ENCODE assay signal across 11 cellular contexts in genomic region chrX:131626681-131627296, GRCh38.
DNase-seq lines count a peak whose midpoint lies in the region; ATAC-seq and TF ChIP-seq lines count a peak whose summit lies in the region.
"Had no signal": no experiment of that assay in that cellular context is flagged by ENCODE, and none has a peak within 500 bp of the region (broad histone marks: within the 10 kb centered on the region; RNA-seq: fewer than 3 reads in every experiment).

No MANE protein-coding gene starts in this region.

- no peaks in the 10 kb centered on the region for H3K4me1 Mint-ChIP-seq in nephron progenitor cell

- peak overlapping the region; percentile 15 for H3K27ac Mint-ChIP-seq in nephron progenitor cell
- H3K27ac Mint-ChIP-seq: effector memory CD8-positive, alpha-beta T cell had no signal

- no peak overlapping the region for H3K4me3 Mint-ChIP-seq in nephron progenitor cell
- H3K4me3 Mint-ChIP-seq: effector memory CD8-positive, alpha-beta T cell had no signal

- no peaks in the 10 kb centered on the region for H3K36me3 Mint-ChIP-seq in nephron progenitor cell (ENCODE audit: low read depth)

- no peak for ATAC-seq in HG03039 (IDR thresholded peaks at IDR 0.05; ENCODE audit: unreplicated experiment)
- ATAC-seq: effector memory CD8-positive, alpha-beta T cell had no signal

- in situ Hi-C loops in GM13976 (cut with MboI; ENCODE audit: low sequenced_read_pairs, unreplicated experiment), result loop anchor here (25.0 kb wide), 1 partner anchor 639 kb away; no protein-coding TSS in a partner anchor

- H3K9me3 Mint-ChIP-seq in nephron progenitor cell, result no peaks in the 10 kb centered on the region
- H3K9me3 Mint-ChIP-seq: effector memory CD8-positive, alpha-beta T cell had no signal

- TF ChIP-seq CTCF in choroid plexus epithelial cell (conservative IDR thresholded peaks at IDR 0.05; ENCODE audit: low read depth, low read length) (no peak), nephron progenitor cell (IDR thresholded peaks at IDR 0.05) (peak; percentile 46), GM13976 (IDR thresholded peaks at IDR 0.05; ENCODE audit: borderline replicate concordance, control extremely low read depth, extremely low read depth, insufficient read depth, missing control alignments) (no peak)

- peaks cover 10% of the 10 kb centered on the region for H3K27me3 Mint-ChIP-seq in nephron progenitor cell (ENCODE audit: low read depth, poor library complexity)

- H3K4me3 ChIP-seq in choroid plexus epithelial cell (ENCODE audit: low read depth, low read length), result no peak overlapping the region
- H3K4me3 ChIP-seq: adrenal gland, thoracic aorta had no signal

- DNase-seq in NCI-H1105 treated with DMSO at 0.1 percent for 48 hours (lab: John Stamatoyannopoulos, UW) (peak; percentile 27), NCI-H1105 (lab: John Stamatoyannopoulos, UW) (no peak), NCI-H526 (lab: John Stamatoyannopoulos, UW) (peak; percentile 0 to 31), choroid plexus epithelial cell (ENCODE audit: low read depth) (peak; percentile 0), nephron progenitor cell (no peak), GM13976 (ENCODE audit: low spot score) (no peak), retina (no peak)
- DNase-seq: adrenal gland; effector memory CD8-positive, alpha-beta T cell had no signal

Comparison
In these comparisons a context has a peak if more than half of its experiments do, and no peak if none do; other contexts are left out.
1. DNase-seq: peak in NCI-H1105 treated with DMSO at 0.1 percent for 48 hours (single experiment), NCI-H526 (2 of 2) and choroid plexus epithelial cell (single experiment); none in NCI-H1105 (single experiment), nephron progenitor cell (single experiment), GM13976 (single experiment) and retina (single experiment).